9 cellular contexts compared by ENCODE assay signal in genomic region chr9:113620016-113620376, GRCh38.
DNase-seq lines count a peak whose midpoint lies in the region; ATAC-seq and TF ChIP-seq lines count a peak whose summit lies in the region.
"Had no signal": no experiment of that assay in that cellular context is flagged by ENCODE, and none has a peak within 500 bp of the region (broad histone marks: within the 10 kb centered on the region; RNA-seq: fewer than 3 reads in every experiment).

No MANE protein-coding gene starts in this region.

- BruUV-seq in mammary epithelial cell (replicated peaks; lab: Mats Ljungman, UMichigan) = TSS peak; percentile 78

- H3K4me3 Mint-ChIP-seq in activated CD4-positive, alpha-beta T cell treated with anti-CD3 and anti-CD28 coated beads, Interleukin-2, amount 10 ng/mL, durations not matched to agents 24 days and 14 days = no peak overlapping the region
- no peak overlapping the region for H3K4me3 Mint-ChIP-seq in natural killer cell

- no peak for TF ChIP-seq CTCF in mammary epithelial cell (conservative IDR thresholded peaks at IDR 0.05 in 1 of 2, IDR thresholded peaks at IDR 0.05 in 1 of 2; ENCODE audit: extremely low read depth in 1 of 2, insufficient read depth in 1 of 2, low read depth in 1 of 2, low read length in 2 of 2)
- no peak for TF ChIP-seq CTCF in tibial artery (IDR thresholded peaks at IDR 0.05)
- TF ChIP-seq CTCF in natural killer cell (IDR thresholded peaks at IDR 0.05) = no peak

- H3K9me3 ChIP-seq in mammary epithelial cell (replicated peaks; ENCODE audit: insufficient read depth, low read length) = no peaks in the 10 kb centered on the region
- H3K9me3 ChIP-seq in tibial artery = no peaks in the 10 kb centered on the region

- H3K27me3 Mint-ChIP-seq in activated CD4-positive, alpha-beta T cell treated with anti-CD3 and anti-CD28 coated beads, Interleukin-2, amount 10 ng/mL, durations not matched to agents 24 days and 14 days = no peaks in the 10 kb centered on the region
- peaks cover 7 to 16% of the 10 kb centered on the region in 2 donors for H3K27me3 Mint-ChIP-seq in natural killer cell (ENCODE audit: low read depth in 2 of 2)

- DNase-seq in activated CD4-positive, alpha-beta T cell treated with anti-CD3 and anti-CD28 coated beads, Interleukin-2, amount 10 ng/mL, durations not matched to agents 24 days and 14 days = no peak
- no peak for DNase-seq in activated CD4-positive, alpha-beta T cell treated with anti-CD3 and anti-CD28 coated beads, Interleukin-2, amount 50 U/mL, for 4 hours
- DNase-seq in mammary epithelial cell (no peak), mesenteric fat pad (ENCODE audit: low spot score) (peak; percentile 26), tibial artery (peak; percentile 18 to 61), natural killer cell (no peak)
- DNase-seq: Karpas-422 had no signal

- ATAC-seq in natural killer cell (no peak), GM19455 (IDR thresholded peaks at IDR 0.05; ENCODE audit: unreplicated experiment) (no peak), HG02642 (IDR thresholded peaks at IDR 0.05; ENCODE audit: poor library complexity, unreplicated experiment) (no peak)

- H3K36me3 ChIP-seq in mammary epithelial cell (ENCODE audit: insufficient read depth, low read length) (no peaks in the 10 kb centered on the region), tibial artery (no peaks in the 10 kb centered on the region)

- dilution Hi-C loops in mammary epithelial cell (cut with HindIII; ENCODE audit: low sequenced_read_pairs) = no loop called here

- H3K36me3 Mint-ChIP-seq in activated CD4-positive, alpha-beta T cell treated with anti-CD3 and anti-CD28 coated beads, Interleukin-2, amount 10 ng/mL, durations not matched to agents 24 days and 14 days (ENCODE audit: low read depth) = no peaks in the 10 kb centered on the region
- H3K36me3 Mint-ChIP-seq in natural killer cell = no peaks in the 10 kb centered on the region

- H3K4me3 ChIP-seq in mammary epithelial cell (replicated peaks in 1 of 3; ENCODE audit: insufficient read depth in 1 of 3, low read depth in 2 of 3, low read length in 3 of 3) = no peak overlapping the region
- no peak overlapping the region for H3K4me3 ChIP-seq in tibial artery

- H3K27ac ChIP-seq in mammary epithelial cell (ENCODE audit: insufficient read depth, low read depth, low read length) (peak overlapping the region; percentile 83), tibial artery (peak overlapping the region; percentile 79 to 83)

- H3K9ac ChIP-seq in mammary epithelial cell (ENCODE audit: insufficient read depth, low read length) = no peak overlapping the region

- no peaks in the 10 kb centered on the region for H3K79me2 ChIP-seq in mammary epithelial cell (ENCODE audit: insufficient read depth, low read length)

- H3K4me1 ChIP-seq in mammary epithelial cell (ENCODE audit: insufficient read depth, low read length) = peaks cover 53% of the 10 kb centered on the region
- peaks cover 4 to 78% (median 69%) of the 10 kb centered on the region in 4 donors for H3K4me1 ChIP-seq in tibial artery

- H3K4me2 ChIP-seq in mammary epithelial cell (ENCODE audit: insufficient read depth, low read depth, low read length) = peak overlapping the region; percentile 47

- peak overlapping the region; percentile 26 for H3K27ac Mint-ChIP-seq in activated CD4-positive, alpha-beta T cell treated with anti-CD3 and anti-CD28 coated beads, Interleukin-2, amount 10 ng/mL, durations not matched to agents 24 days and 14 days
- no peak overlapping the region for H3K27ac Mint-ChIP-seq in natural killer cell

- CTCF ChIA-PET in mammary epithelial cell (lab: Charles Lee; ENCODE audit: low non-redundant PET) = no interaction called here

- no peaks in the 10 kb centered on the region for H3K9me3 Mint-ChIP-seq in activated CD4-positive, alpha-beta T cell treated with anti-CD3 and anti-CD28 coated beads, Interleukin-2, amount 10 ng/mL, durations not matched to agents 24 days and 14 days
- H3K9me3 Mint-ChIP-seq in natural killer cell = no peaks in the 10 kb centered on the region

- intact Hi-C loops in activated CD4-positive, alpha-beta T cell treated with anti-CD3 and anti-CD28 coated beads, Interleukin-2, amount 10 ng/mL, durations not matched to agents 24 days and 14 days (cut with micrococcal nuclease) = no loop called here
- intact Hi-C loops in mammary epithelial cell (cut with micrococcal nuclease) (loop anchor here (1.0 kb wide), 1 partner anchor 18 kb away; no protein-coding TSS in a partner anchor), tibial artery (cut with DNase I; ENCODE audit: low total_unique reads) (no loop called here), natural killer cell (cut with micrococcal nuclease) (no loop called here)

- H2AFZ ChIP-seq in mammary epithelial cell (ENCODE audit: low read depth, low read length) = peak overlapping the region; percentile 75

- WGBS in mammary epithelial cell (ENCODE audit: low coverage, missing lambda C conversion rate) = 19% methylated on average over 6 of the region's 7 CpGs

- peaks cover 65% of the 10 kb centered on the region for H3K4me1 Mint-ChIP-seq in activated CD4-positive, alpha-beta T cell treated with anti-CD3 and anti-CD28 coated beads, Interleukin-2, amount 10 ng/mL, durations not matched to agents 24 days and 14 days
- no peaks in the 10 kb centered on the region for H3K4me1 Mint-ChIP-seq in natural killer cell

- in situ Hi-C loops in mammary epithelial cell (cut with MboI; ENCODE audit: low sequenced_read_pairs in 2 of 2) = no loop called here

- H4K20me1 ChIP-seq in mammary epithelial cell (ENCODE audit: insufficient read depth, low read length) = no peaks in the 10 kb centered on the region

- H3K27me3 ChIP-seq in mammary epithelial cell (ENCODE audit: insufficient read depth, low read length) (no peaks in the 10 kb centered on the region), tibial artery (no peaks in the 10 kb centered on the region)

Comparison
In these comparisons a context has a peak if more than half of its experiments do, and no peak if none do; other contexts are left out.
1. DNase-seq: peak in mesenteric fat pad (single experiment) and tibial artery (2 of 2); none in activated CD4-positive, alpha-beta T cell treated with anti-CD3 and anti-CD28 coated beads, Interleukin-2, amount 10 ng/mL, durations not matched to agents 24 days and 14 days (single experiment), activated CD4-positive, alpha-beta T cell treated with anti-CD3 and anti-CD28 coated beads, Interleukin-2, amount 50 U/mL, for 4 hours (0 of 2), mammary epithelial cell (single experiment) and natural killer cell (single experiment).